20 cellular contexts compared by ENCODE assay signal in genomic region chr20:30488941-30489601, GRCh38.
"Had no signal": no experiment of that assay in that cellular context is flagged by ENCODE, and none has a peak within 500 bp of the region (broad histone marks: within the 10 kb centered on the region; RNA-seq: fewer than 3 reads in every experiment).

No MANE protein-coding gene starts in this region.

- H3K27ac ChIP-seq: ascending aorta, esophagus squamous epithelium, hepatocyte, neural progenitor cell, ovary, sigmoid colon, tibial artery, uterus had no signal

- H3K4me3 ChIP-seq: ascending aorta, hepatocyte, neural progenitor cell, ovary, tibial artery, uterus had no signal

- H3K4me1 ChIP-seq: ascending aorta, neural progenitor cell, tibial artery, uterus had no signal

- ATAC-seq: activated CD8-positive, alpha-beta T cell treated with anti-CD3 and anti-CD28 coated beads, Interleukin-2, amount 10 ng/mL, durations not matched to agents 7 days and 5 days; activated T-cell treated with anti-CD3 and anti-CD28 coated beads, Interleukin-2, amount 50 U/mL, for 4 hours; left ventricle myocardium superior; naive thymus-derived CD4-positive, alpha-beta T cell; SK-N-SH treated with all-trans-retinoic acid at 6 μM for 48 hours; T-cell had no signal

- H3K27me3 Mint-ChIP-seq: activated CD4-positive, alpha-beta T cell treated with anti-CD3 and anti-CD28 coated beads, Interleukin-2, amount 10 ng/mL, durations not matched to agents 24 days and 14 days; T-cell had no signal

- H3K27ac Mint-ChIP-seq: activated CD4-positive, alpha-beta T cell treated with anti-CD3 and anti-CD28 coated beads, Interleukin-2, amount 10 ng/mL, durations not matched to agents 24 days and 14 days; activated CD8-positive, alpha-beta T cell treated with anti-CD3 and anti-CD28 coated beads, Interleukin-2, amount 10 ng/mL, durations not matched to agents 7 days and 5 days; activated naive CD4-positive, alpha-beta T cell treated with anti-CD3 and anti-CD28 coated beads for 36 hours; memory B cell; naive thymus-derived CD4-positive, alpha-beta T cell; neural progenitor cell; T-cell had no signal

- H3K4me3 Mint-ChIP-seq: activated CD4-positive, alpha-beta T cell treated with anti-CD3 and anti-CD28 coated beads, Interleukin-2, amount 10 ng/mL, durations not matched to agents 24 days and 14 days; activated CD8-positive, alpha-beta T cell treated with anti-CD3 and anti-CD28 coated beads, Interleukin-2, amount 10 ng/mL, durations not matched to agents 7 days and 5 days; activated naive CD4-positive, alpha-beta T cell treated with anti-CD3 and anti-CD28 coated beads for 36 hours; activated T-cell treated with anti-CD3 and anti-CD28 coated beads, Interleukin-2, amount 50 U/mL, for 4 hours; memory B cell; naive thymus-derived CD4-positive, alpha-beta T cell; neural progenitor cell; T-cell had no signal

- H3K36me3 ChIP-seq: ascending aorta, esophagus squamous epithelium, neural progenitor cell, ovary, sigmoid colon, tibial artery, uterus had no signal

- DNase-seq: activated CD4-positive, alpha-beta T cell treated with anti-CD3 and anti-CD28 coated beads, Interleukin-2, amount 10 ng/mL, durations not matched to agents 24 days and 14 days; activated CD8-positive, alpha-beta T cell treated with anti-CD3 and anti-CD28 coated beads, Interleukin-2, amount 10 ng/mL, durations not matched to agents 7 days and 5 days; activated naive CD4-positive, alpha-beta T cell treated with anti-CD3 and anti-CD28 coated beads for 36 hours; activated T-cell treated with anti-CD3 and anti-CD28 coated beads, Interleukin-2, amount 50 U/mL, for 4 hours; cerebellar nuclear complex; effector CD4-positive, alpha-beta T cell; esophagus squamous epithelium; left ventricle myocardium superior; naive thymus-derived CD4-positive, alpha-beta T cell; ovary; stimulated activated CD8-positive, alpha-beta memory T cell treated with anti-CD3 and anti-CD28 coated beads, Interleukin-4, amount 100 ng/mL, for 48 hours; T-cell; tibial artery; uterus had no signal

- H3K9ac ChIP-seq: neural progenitor cell had no signal

- H3K27me3 ChIP-seq: ascending aorta, hepatocyte, neural progenitor cell, ovary had no signal

- H3K36me3 Mint-ChIP-seq: memory B cell, neural progenitor cell, T-cell had no signal

- H3K4me1 Mint-ChIP-seq: activated CD4-positive, alpha-beta T cell treated with anti-CD3 and anti-CD28 coated beads, Interleukin-2, amount 10 ng/mL, durations not matched to agents 24 days and 14 days; memory B cell; naive thymus-derived CD4-positive, alpha-beta T cell; neural progenitor cell; T-cell had no signal
